10 cellular contexts compared by ENCODE assay signal in genomic region chr19:35143231-35143715, GRCh38. TPM values are rescaled to one million over a fixed set of nuclear protein-coding genes. Genes with fewer than 3 reads are reported as not detected.
DNase-seq lines count a peak whose midpoint lies in the region; ATAC-seq and TF ChIP-seq lines count a peak whose summit lies in the region.
"Had no signal": no experiment of that assay in that cellular context is flagged by ENCODE, and none has a peak within 500 bp of the region (broad histone marks: within the 10 kb centered on the region; RNA-seq: fewer than 3 reads in every experiment).

A gene with protein sequence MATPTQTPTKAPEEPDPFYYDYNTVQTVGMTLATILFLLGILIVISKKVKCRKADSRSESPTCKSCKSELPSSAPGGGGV (plus strand): TSS chr19:35143255. CDS start chr19:35143334, 79 bp downstream.

- no peak within 1 kb of the TSS for H2BK15ac ChIP-seq in mesenchymal stem cell (ENCODE audit: low read depth, poor library complexity, severe bottlenecking)

- peak within 1 kb of the TSS; percentile 28 for H2AK5ac ChIP-seq in mesenchymal stem cell (ENCODE audit: low read length, severe bottlenecking)

- H3K4me1 Mint-ChIP-seq in activated naive CD8-positive, alpha-beta T cell treated with anti-CD3 and anti-CD28 coated beads, Interleukin-2, amount 10 ng/mL, durations not matched to agents 7 days and 5 days, result peaks cover 18% of the 10 kb centered on the region

- H4K8ac ChIP-seq in mesenchymal stem cell (ENCODE audit: low read length), result no peak within 1 kb of the TSS

- DNase-seq in AG04449 (ENCODE audit: low read depth, low spot score), result no peak
- DNase-seq in HAP-1 (ENCODE audit: low spot score in 2 of 2), result peak in 1 of 2 experiments; percentile 59
- DNase-seq in activated naive CD8-positive, alpha-beta T cell treated with anti-CD3 and anti-CD28 coated beads, Interleukin-2, amount 10 ng/mL, durations not matched to agents 7 days and 5 days, result no peak
- no peak for DNase-seq in mesenchymal stem cell
- no peak for DNase-seq in HuH-7 (ENCODE audit: low spot score)
- DNase-seq in sciatic nerve (ENCODE audit: low spot score), result no peak
- DNase-seq in epidermal melanocyte (ENCODE audit: insufficient read length, low spot score), result no peak
- DNase-seq: cerebellar nuclear complex had no signal

- H3K27me3 ChIP-seq in HAP-1 (ENCODE audit: low read depth), result peaks cover 6% of the 10 kb centered on the region
- H3K27me3 ChIP-seq in mesenchymal stem cell (ENCODE audit: control insufficient read depth in 1 of 2, insufficient read depth in 1 of 2, low read length in 2 of 2), result peaks cover 4 to 51% of the 10 kb centered on the region in 2 experiments

- H3K4me3 Mint-ChIP-seq in activated naive CD8-positive, alpha-beta T cell treated with anti-CD3 and anti-CD28 coated beads, Interleukin-2, amount 10 ng/mL, durations not matched to agents 7 days and 5 days, result peak within 1 kb of the TSS; percentile 86

- H3K14ac ChIP-seq in mesenchymal stem cell (ENCODE audit: low read length in 2 of 2), result no peak within 1 kb of the TSS

- no peak within 1 kb of the TSS for H4K91ac ChIP-seq in mesenchymal stem cell (ENCODE audit: low read length)

- H2BK12ac ChIP-seq in mesenchymal stem cell (ENCODE audit: low read length in 2 of 2), result peak within 1 kb of the TSS in 1 of 2 experiments; percentile 40

- peak within 1 kb of the TSS; percentile 36 for H3K27ac Mint-ChIP-seq in activated naive CD8-positive, alpha-beta T cell treated with anti-CD3 and anti-CD28 coated beads, Interleukin-2, amount 10 ng/mL, durations not matched to agents 7 days and 5 days

- TF ChIP-seq CTCF in AG04449 (IDR thresholded peaks at IDR 0.05; ENCODE audit: insufficient read depth, low read length, missing control alignments), result no peak

- H3K4me3 ChIP-seq in AG04449 (ENCODE audit: low read depth, low read length) (peak within 1 kb of the TSS; percentile 8; the same call in 1 of the 2 replicates), HAP-1 (peak within 1 kb of the TSS; percentile 33), mesenchymal stem cell (ENCODE audit: insufficient read depth in 1 of 2, low read depth in 1 of 2, low read length in 2 of 2) (peak within 1 kb of the TSS in 1 of 2 experiments; percentile 12)
- H3K4me3 ChIP-seq: mucosa of descending colon had no signal

- H3K9me3 Mint-ChIP-seq in activated naive CD8-positive, alpha-beta T cell treated with anti-CD3 and anti-CD28 coated beads, Interleukin-2, amount 10 ng/mL, durations not matched to agents 7 days and 5 days, result no peaks in the 10 kb centered on the region

- ATAC-seq in activated naive CD8-positive, alpha-beta T cell treated with anti-CD3 and anti-CD28 coated beads, Interleukin-2, amount 10 ng/mL, durations not matched to agents 7 days and 5 days (ENCODE audit: low read depth), result no peak
- no peak for ATAC-seq in GM18520 (IDR thresholded peaks at IDR 0.05; ENCODE audit: unreplicated experiment)
- no peak for ATAC-seq in sciatic nerve

- H3K27me3 Mint-ChIP-seq in activated naive CD8-positive, alpha-beta T cell treated with anti-CD3 and anti-CD28 coated beads, Interleukin-2, amount 10 ng/mL, durations not matched to agents 7 days and 5 days, result peaks cover 10% of the 10 kb centered on the region

- no peak within 1 kb of the TSS for H3K18ac ChIP-seq in mesenchymal stem cell (ENCODE audit: low read depth in 1 of 2, low read length in 2 of 2)

- H2BK120ac ChIP-seq in mesenchymal stem cell (ENCODE audit: low read depth, low read length), result no peak within 1 kb of the TSS

- H3K23ac ChIP-seq in mesenchymal stem cell (ENCODE audit: low read length in 2 of 2), result no peak within 1 kb of the TSS

- H3K9ac ChIP-seq in mesenchymal stem cell (ENCODE audit: low read length), result no peak within 1 kb of the TSS

- WGBS in mesenchymal stem cell, result 10% methylated on average over 29 of the region's 31 CpGs

- peak within 1 kb of the TSS; percentile 32 for H2AFZ ChIP-seq in mesenchymal stem cell (ENCODE audit: low read depth, low read length)

- H3K36me3 Mint-ChIP-seq in activated naive CD8-positive, alpha-beta T cell treated with anti-CD3 and anti-CD28 coated beads, Interleukin-2, amount 10 ng/mL, durations not matched to agents 7 days and 5 days, result no peaks in the 10 kb centered on the region

- H3K4me2 ChIP-seq in mesenchymal stem cell (ENCODE audit: low read length, poor library complexity, severe bottlenecking), result peak within 1 kb of the TSS; percentile 50

- intact Hi-C loops in sciatic nerve (cut with DNase I), result loop anchor here (5.0 to 10.0 kb wide), 3 partner anchors 76 to 572 kb away; partner anchors contain the start of genes KMT2B and USF2

- CTCF ChIA-PET in AG04449 (lab: Yijun Ruan, JAX), result interaction anchor here (1.1 to 7.8 kb wide), 7 partner anchors 8 to 118 kb away, joined by 3 to 104 read pairs (median 5); partner anchors contain the start of genes FXYD5 and LGI4

- H2BK5ac ChIP-seq in mesenchymal stem cell (ENCODE audit: low read depth, low read length, poor library complexity, severe bottlenecking), result no peak within 1 kb of the TSS

- no peak within 1 kb of the TSS for H3K27ac ChIP-seq in mesenchymal stem cell (ENCODE audit: low read length, poor library complexity, severe bottlenecking)

- H3K4ac ChIP-seq in mesenchymal stem cell (ENCODE audit: low read depth in 1 of 2, low read length in 2 of 2), result no peak within 1 kb of the TSS

- H3K4me1 ChIP-seq in HAP-1 (peaks cover 15% of the 10 kb centered on the region), mesenchymal stem cell (ENCODE audit: control insufficient read depth, insufficient read depth, low read depth, low read length) (peaks cover 43% of the 10 kb centered on the region)

- H3K9me3 ChIP-seq in HAP-1 (peaks cover 5% of the 10 kb centered on the region; the same call in 1 of the 2 replicates), mesenchymal stem cell (ENCODE audit: control insufficient read depth, low read length) (no peaks in the 10 kb centered on the region)
- H3K9me3 ChIP-seq: mucosa of descending colon had no signal

- POLR2A ChIA-PET in AG04449 (lab: Yijun Ruan, JAX), result interaction anchor here (1.2 kb wide), 1 partner anchor 19 kb away, joined by 3 read pairs; no protein-coding TSS in a partner anchor
- POLR2A ChIA-PET in activated naive CD8-positive, alpha-beta T cell treated with anti-CD3 and anti-CD28 coated beads, Interleukin-2, amount 10 ng/mL, durations not matched to agents 7 days and 5 days (lab: Charles Lee), result interaction anchor here (0.7 to 1.1 kb wide), 3 partner anchors 71 to 125 kb away, joined by 3 to 5 read pairs (median 3); no protein-coding TSS in a partner anchor

- in situ Hi-C loops in HAP-1 (cut with MboI; ENCODE audit: low sequenced_read_pairs), result no loop called here

- H3K36me3 ChIP-seq in HAP-1 (replicated peaks) (no peaks in the 10 kb centered on the region), mesenchymal stem cell (ENCODE audit: control insufficient read depth in 1 of 2, insufficient read depth in 2 of 2, low read depth in 1 of 2, low read length in 2 of 2) (no peaks in the 10 kb centered on the region)

- H3K79me1 ChIP-seq in mesenchymal stem cell (replicated peaks; ENCODE audit: low read length, poor library complexity, severe bottlenecking), result no peaks in the 10 kb centered on the region

RNA-seq across cellular contexts. Expression of the gene that starts here (rescaled TPM):
- 1 to 10 TPM; 5.3 to 6.5 TPM for total RNA-seq in activated naive CD8-positive, alpha-beta T cell treated with anti-CD3 and anti-CD28 coated beads, Interleukin-2, amount 10 ng/mL, durations not matched to agents 7 days and 5 days
- polyA plus RNA-seq in mesenchymal stem cell (2013, experiment 1 of 2), result 0.07 TPM
- not detected for polyA plus RNA-seq in mesenchymal stem cell (2013, experiment 2 of 2)
- 5.5 TPM for total RNA-seq in sciatic nerve
